In genomic region chr16:24858219-24859041, GRCh38 we compare ENCODE assay signal across 9 cellular contexts. TPM values are rescaled to one million over a fixed set of nuclear protein-coding genes. Genes with fewer than 3 reads are reported as not detected.
DNase-seq lines count a peak whose midpoint lies in the region; ATAC-seq, FAIRE-seq and TF ChIP-seq lines count a peak whose summit lies in the region.
"Had no signal": no experiment of that assay in that cellular context is flagged by ENCODE, and none has a peak within 500 bp of the region (broad histone marks: within the 10 kb centered on the region; RNA-seq: fewer than 3 reads in every experiment).

No MANE protein-coding gene starts in this region.

- TF ChIP-seq RAD21 in A549 (conservative IDR thresholded peaks at IDR 0.05 in 1 of 2, IDR thresholded peaks at IDR 0.05 in 1 of 2) = no peak

- TF ChIP-seq POLR2A in A549 (IDR thresholded peaks at IDR 0.05; ENCODE audit: low read length) = no peak

- H3K4me1 ChIP-seq in A549 = peaks cover 41% of the 10 kb centered on the region
- H3K4me1 ChIP-seq: psoas muscle had no signal

- POLR2A ChIA-PET in A549 (lab: Yijun Ruan, JAX) = no interaction called here

- 49% methylated on average over 9 of the region's 9 CpGs for WGBS in A549 (ENCODE audit: missing lambda C conversion rate)

- peak overlapping the region; percentile 40; the same call in 1 of the 3 replicates for H3K4me2 ChIP-seq in A549

- DNase-seq in A549 (ENCODE audit: low read depth in 1 of 2, low spot score in 1 of 2) = peak; percentile 62 to 68
- peak; percentile 56 for DNase-seq in HK-2 (ENCODE audit: unreplicated experiment)
- DNase-seq in UCSD-AML1 (lab: John Stamatoyannopoulos, UW; ENCODE audit: unreplicated experiment) = peak; percentile 62
- DNase-seq in dermis blood vessel endothelial cell = peak; percentile 78
- DNase-seq in mucosa of gallbladder (ENCODE audit: low spot score) = peak; percentile 54
- no peak for DNase-seq in DMS114 treated with DMSO at 0.1 percent for 48 hours (lab: John Stamatoyannopoulos, UW; ENCODE audit: unreplicated experiment)
- DNase-seq in NCI-H2029 (lab: John Stamatoyannopoulos, UW) = no peak

- TF ChIP-seq CTCF in A549 (IDR thresholded peaks at IDR 0.05) = no peak

- ATAC-seq in A549 = peak; percentile 52 to 62; a peak in 5 of 6 replicates
- no peak for ATAC-seq in HG03457 (IDR thresholded peaks at IDR 0.05; ENCODE audit: unreplicated experiment)
- ATAC-seq: psoas muscle had no signal

- FAIRE-seq in A549 (lab: Jason Lieb, UNC) = peak; percentile 56

- no peak overlapping the region for H3K27ac ChIP-seq in A549
- H3K27ac ChIP-seq: psoas muscle had no signal

- no peak for TF ChIP-seq EP300 in A549 (IDR thresholded peaks at IDR 0.05)

- no peak overlapping the region for H3K4me3 ChIP-seq in A549
- H3K4me3 ChIP-seq: psoas muscle had no signal

- H3K9me3 ChIP-seq in A549 = 0 out of 3 replicates have a peak, but pooled peaks cover 4% of the 10 kb centered on the region
- H3K9me3 ChIP-seq: psoas muscle had no signal

- CTCF ChIA-PET in A549 (lab: Yijun Ruan, JAX) = interaction anchor here (1.1 kb wide), 1 partner anchor 24 kb away, joined by 4 read pairs; no protein-coding TSS in a partner anchor

TF ChIP-seq in A549, 52 proteins besides CTCF, POLR2A, EP300 and RAD21:
- 0 out of 2 replicates have a peak, but pooled peaks have one; percentile 30 for TF ChIP-seq ZSCAN20 (CRISPR knock-in tag; IDR thresholded peaks at IDR 0.05)
- TF ChIP-seq, protein P1, sequence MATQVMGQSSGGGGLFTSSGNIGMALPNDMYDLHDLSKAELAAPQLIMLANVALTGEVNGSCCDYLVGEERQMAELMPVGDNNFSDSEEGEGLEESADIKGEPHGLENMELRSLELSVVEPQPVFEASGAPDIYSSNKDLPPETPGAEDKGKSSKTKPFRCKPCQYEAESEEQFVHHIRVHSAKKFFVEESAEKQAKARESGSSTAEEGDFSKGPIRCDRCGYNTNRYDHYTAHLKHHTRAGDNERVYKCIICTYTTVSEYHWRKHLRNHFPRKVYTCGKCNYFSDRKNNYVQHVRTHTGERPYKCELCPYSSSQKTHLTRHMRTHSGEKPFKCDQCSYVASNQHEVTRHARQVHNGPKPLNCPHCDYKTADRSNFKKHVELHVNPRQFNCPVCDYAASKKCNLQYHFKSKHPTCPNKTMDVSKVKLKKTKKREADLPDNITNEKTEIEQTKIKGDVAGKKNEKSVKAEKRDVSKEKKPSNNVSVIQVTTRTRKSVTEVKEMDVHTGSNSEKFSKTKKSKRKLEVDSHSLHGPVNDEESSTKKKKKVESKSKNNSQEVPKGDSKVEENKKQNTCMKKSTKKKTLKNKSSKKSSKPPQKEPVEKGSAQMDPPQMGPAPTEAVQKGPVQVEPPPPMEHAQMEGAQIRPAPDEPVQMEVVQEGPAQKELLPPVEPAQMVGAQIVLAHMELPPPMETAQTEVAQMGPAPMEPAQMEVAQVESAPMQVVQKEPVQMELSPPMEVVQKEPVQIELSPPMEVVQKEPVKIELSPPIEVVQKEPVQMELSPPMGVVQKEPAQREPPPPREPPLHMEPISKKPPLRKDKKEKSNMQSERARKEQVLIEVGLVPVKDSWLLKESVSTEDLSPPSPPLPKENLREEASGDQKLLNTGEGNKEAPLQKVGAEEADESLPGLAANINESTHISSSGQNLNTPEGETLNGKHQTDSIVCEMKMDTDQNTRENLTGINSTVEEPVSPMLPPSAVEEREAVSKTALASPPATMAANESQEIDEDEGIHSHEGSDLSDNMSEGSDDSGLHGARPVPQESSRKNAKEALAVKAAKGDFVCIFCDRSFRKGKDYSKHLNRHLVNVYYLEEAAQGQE (IDR thresholded peaks at IDR 0.05) = peak; percentile 98
- peak; percentile 38; the same call in 1 of the 2 replicates for TF ChIP-seq TP53 (CRISPR knock-in tag; IDR thresholded peaks at IDR 0.05)
- TF ChIP-seq TFCP2L1 (CRISPR knock-in tag; IDR thresholded peaks at IDR 0.05) = no peak
- peak; percentile 88; the same call in 1 of the 2 replicates for TF ChIP-seq EHMT2 (IDR thresholded peaks at IDR 0.05; ENCODE audit: low read depth)

RNA-seq across cellular contexts. Expression of gene SLC5A11, which starts 12.7 kb away (rescaled TPM):
- polyA plus RNA-seq in A549 (2011; rRNA removed) (0.43 and 1.3 TPM in 2 replicates), A549 (2017; fragmentation: RNase III; extraction: RNeasy Plus Mini Kit Qiagen cat#74134 plus additional on column Dnase treatment) (0.30 to 0.40 TPM (median 0.38 TPM) in 3 replicates)
- polyA plus RNA-seq in A549 (2012; cell fraction: cytosol; rRNA removed) = 0.24 and 0.58 TPM in 2 replicates
- polyA plus RNA-seq in A549 (2012; cell fraction: nucleus; rRNA removed) = 1.2 and 1.8 TPM in 2 replicates
- polyA minus RNA-seq in A549 (2011; rRNA and poly(A)+ RNA removed) = 1.9 and 2.6 TPM in 2 replicates
- total RNA-seq in dermis blood vessel endothelial cell (0.05 and 0.17 TPM in 2 replicates), mucosa of gallbladder (2.5 TPM)

Comparison
In these comparisons a context has a peak if more than half of its experiments do, and no peak if none do; other contexts are left out.
1. DNase-seq: peak in A549 (2 of 2), HK-2 (single experiment), UCSD-AML1 (single experiment), dermis blood vessel endothelial cell (single experiment) and mucosa of gallbladder (single experiment); none in DMS114 treated with DMSO at 0.1 percent for 48 hours (single experiment) and NCI-H2029 (single experiment).